9 cellular contexts compared by ENCODE assay signal in the genomic region with DNA sequence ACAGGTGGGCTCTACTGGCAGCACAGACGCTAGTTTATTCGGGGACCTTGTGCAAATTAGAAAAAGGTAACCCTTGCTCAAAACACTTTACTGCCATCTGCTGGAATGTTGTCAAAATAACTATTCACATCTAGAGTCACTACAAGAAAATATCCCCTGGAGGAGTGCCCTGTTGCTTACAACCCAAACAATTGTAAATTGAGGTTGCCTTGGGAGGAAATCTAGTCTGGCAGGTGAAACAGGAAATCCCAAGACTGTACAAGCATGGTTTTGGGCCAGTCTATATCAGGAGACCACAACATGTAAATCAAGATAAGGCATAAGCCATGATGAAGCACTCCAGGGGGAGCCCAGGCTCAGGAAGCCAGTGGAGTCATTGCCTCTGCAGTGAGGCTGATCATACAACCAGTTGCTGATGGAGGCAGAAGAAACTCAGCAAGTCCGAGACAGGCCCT.
DNase-seq lines count a peak whose midpoint lies in the region; ATAC-seq, FAIRE-seq and TF ChIP-seq lines count a peak whose summit lies in the region.
"Had no signal": no experiment of that assay in that cellular context is flagged by ENCODE, and none has a peak within 500 bp of the region (broad histone marks: within the 10 kb centered on the region; RNA-seq: fewer than 3 reads in every experiment).

No MANE protein-coding gene starts in this region.

- WGBS in neuronal stem cell (ENCODE audit: extremely low coverage in 2 of 2, insufficient read length in 2 of 2, insufficient replicate concordance in 1 of 2), 2 donors: no CpG with 5 or more reads among the region's 3 CpGs

- no peak overlapping the region for H2BK5ac ChIP-seq in neuronal stem cell (ENCODE audit: low read length)

- no peak overlapping the region for H3K4ac ChIP-seq in neuronal stem cell (ENCODE audit: low read length)

- H3K23ac ChIP-seq in neuronal stem cell (ENCODE audit: low read depth, low read length, poor library complexity): no peak overlapping the region

- H2BK120ac ChIP-seq in neuronal stem cell (ENCODE audit: low read depth, low read length): no peak overlapping the region

- no peak overlapping the region for H2BK12ac ChIP-seq in neuronal stem cell (ENCODE audit: low read length)

- H3K14ac ChIP-seq in neuronal stem cell (ENCODE audit: low read length): no peak overlapping the region

- H3K36me3 ChIP-seq in neuronal stem cell (replicated peaks in 1 of 2; ENCODE audit: control insufficient read depth in 2 of 2, insufficient read depth in 2 of 2, low read length in 2 of 2): no peaks in the 10 kb centered on the region
- H3K36me3 ChIP-seq: SJCRH30 had no signal

- no peak overlapping the region for H2BK15ac ChIP-seq in neuronal stem cell (ENCODE audit: low read length)

- DNase-seq in COR-L47 (lab: John Stamatoyannopoulos, UW): peak; percentile 77
- DNase-seq in GM19239 (ENCODE audit: insufficient read length, low spot score): peak; percentile 17
- DNase-seq in M059J (ENCODE audit: low read depth): peak; percentile 63
- DNase-seq in RCC 7860 (ENCODE audit: low spot score): peak; percentile 41
- DNase-seq in epithelial cell of esophagus (ENCODE audit: low read depth): peak; percentile 71
- peak; percentile 58 for DNase-seq in neuronal stem cell (ENCODE audit: low spot score)

- no peak overlapping the region for H4K8ac ChIP-seq in neuronal stem cell (ENCODE audit: low read depth, low read length)

- no peaks in the 10 kb centered on the region for H3K9me3 ChIP-seq in neuronal stem cell (replicated peaks in 1 of 2; ENCODE audit: control insufficient read depth in 2 of 2, insufficient read depth in 1 of 2, low read depth in 1 of 2, low read length in 2 of 2)
- H3K9me3 ChIP-seq: SJCRH30 had no signal

- no peaks in the 10 kb centered on the region for H3K27me3 ChIP-seq in neuronal stem cell (ENCODE audit: control insufficient read depth in 3 of 3, insufficient read depth in 3 of 3, low read depth in 1 of 3, low read length in 3 of 3)

- no peak overlapping the region for H3K27ac ChIP-seq in neuronal stem cell (replicated peaks; ENCODE audit: low read length)
- H3K27ac ChIP-seq: SJCRH30 had no signal

- no peaks in the 10 kb centered on the region for H3K4me1 ChIP-seq in neuronal stem cell (ENCODE audit: control insufficient read depth in 2 of 2, insufficient read depth in 1 of 2, low read depth in 1 of 2, low read length in 2 of 2)
- H3K4me1 ChIP-seq: SJCRH30 had no signal

- H3K18ac ChIP-seq in neuronal stem cell (ENCODE audit: low read length): no peak overlapping the region

- ATAC-seq in GM21367 (IDR thresholded peaks at IDR 0.05; ENCODE audit: unreplicated experiment) (no peak), HG03457 (IDR thresholded peaks at IDR 0.05; ENCODE audit: unreplicated experiment) (no peak)

- H3K79me1 ChIP-seq in neuronal stem cell (ENCODE audit: low read depth, low read length): no peaks in the 10 kb centered on the region

- no peak overlapping the region for H3K4me3 ChIP-seq in epithelial cell of esophagus (ENCODE audit: low read length)
- H3K4me3 ChIP-seq in neuronal stem cell (ENCODE audit: low read length in 2 of 2): no peak overlapping the region
- H3K4me3 ChIP-seq: SJCRH30 had no signal

- H3K9ac ChIP-seq in neuronal stem cell (ENCODE audit: low read depth, low read length, poor library complexity): no peak overlapping the region

- H2AFZ ChIP-seq in neuronal stem cell (ENCODE audit: low read length): no peak overlapping the region

- no peak overlapping the region for H2AK5ac ChIP-seq in neuronal stem cell (ENCODE audit: low read depth, low read length)

- no peak overlapping the region for H4K91ac ChIP-seq in neuronal stem cell (ENCODE audit: low read depth, low read length, poor library complexity)

- peak; percentile 61 for TF ChIP-seq CTCF in epithelial cell of esophagus (IDR thresholded peaks at IDR 0.05; ENCODE audit: insufficient read depth, low read depth, low read length, missing control alignments)

- no peak overlapping the region for H3K4me2 ChIP-seq in neuronal stem cell (ENCODE audit: insufficient read depth, low read length, poor library complexity, severe bottlenecking)

- FAIRE-seq in GM19239 (lab: Jason Lieb, UNC) (no peak), RCC 7860 (lab: Jason Lieb, UNC) (peak; percentile 2)

Comparison
In these comparisons a context has a peak if more than half of its experiments do, and no peak if none do; other contexts are left out.
1. DNase-seq: peak in every context shown above with its lines; median percentile 77 in COR-L47; 71 in epithelial cell of esophagus; 63 in M059J; 58 in neuronal stem cell; 41 in RCC 7860; 17 in GM19239.